Comparison of ENCODE assay signal across 1 cellular context in the genomic region with DNA sequence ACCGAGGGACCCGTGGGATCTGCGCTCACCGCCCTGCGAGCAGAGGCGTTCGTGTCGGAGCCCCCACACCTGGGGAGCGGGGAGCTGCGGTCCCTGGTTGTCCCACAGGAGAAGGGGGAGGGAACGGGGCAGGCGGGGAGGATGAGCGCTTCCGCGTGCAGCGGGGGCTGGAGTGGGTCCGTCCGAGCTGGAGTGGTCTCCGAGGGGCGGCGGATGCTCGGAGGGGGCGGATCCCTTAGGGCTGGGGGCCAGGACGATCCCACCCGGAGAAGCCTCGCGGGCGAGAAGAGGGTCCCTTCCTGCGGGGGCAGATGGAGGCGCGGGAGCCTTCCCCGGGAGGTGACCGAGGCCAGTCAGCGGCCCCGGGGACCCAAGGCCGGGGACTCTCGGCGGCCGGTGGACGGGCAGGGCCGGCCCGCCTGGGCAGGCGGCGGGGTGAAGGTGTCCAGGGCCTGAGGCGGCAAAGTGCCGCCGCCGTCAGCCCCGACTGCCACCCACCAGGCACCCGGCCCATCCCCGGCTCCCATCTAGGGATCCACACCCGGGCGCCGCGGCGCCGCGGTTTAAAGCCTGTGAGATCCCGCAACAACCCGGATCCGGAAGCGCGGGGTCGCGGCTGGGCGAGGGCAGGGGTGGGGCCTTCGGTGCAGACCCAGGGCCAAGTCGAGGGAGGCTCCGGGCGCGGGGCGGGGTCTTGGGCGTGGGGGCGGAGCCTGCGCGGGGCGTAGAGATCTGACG.
A peak's percentile ranks its signal among the peaks of the same experiment; 100 is the strongest.
TF ChIP-seq lines count a peak whose summit lies in the region.

No MANE protein-coding gene starts in this region.

TF ChIP-seq in K562, 482 proteins besides CTCF, POLR2A, EP300 and RAD21 (continued from another document and continues in another):
- TF ChIP-seq, protein P1, sequence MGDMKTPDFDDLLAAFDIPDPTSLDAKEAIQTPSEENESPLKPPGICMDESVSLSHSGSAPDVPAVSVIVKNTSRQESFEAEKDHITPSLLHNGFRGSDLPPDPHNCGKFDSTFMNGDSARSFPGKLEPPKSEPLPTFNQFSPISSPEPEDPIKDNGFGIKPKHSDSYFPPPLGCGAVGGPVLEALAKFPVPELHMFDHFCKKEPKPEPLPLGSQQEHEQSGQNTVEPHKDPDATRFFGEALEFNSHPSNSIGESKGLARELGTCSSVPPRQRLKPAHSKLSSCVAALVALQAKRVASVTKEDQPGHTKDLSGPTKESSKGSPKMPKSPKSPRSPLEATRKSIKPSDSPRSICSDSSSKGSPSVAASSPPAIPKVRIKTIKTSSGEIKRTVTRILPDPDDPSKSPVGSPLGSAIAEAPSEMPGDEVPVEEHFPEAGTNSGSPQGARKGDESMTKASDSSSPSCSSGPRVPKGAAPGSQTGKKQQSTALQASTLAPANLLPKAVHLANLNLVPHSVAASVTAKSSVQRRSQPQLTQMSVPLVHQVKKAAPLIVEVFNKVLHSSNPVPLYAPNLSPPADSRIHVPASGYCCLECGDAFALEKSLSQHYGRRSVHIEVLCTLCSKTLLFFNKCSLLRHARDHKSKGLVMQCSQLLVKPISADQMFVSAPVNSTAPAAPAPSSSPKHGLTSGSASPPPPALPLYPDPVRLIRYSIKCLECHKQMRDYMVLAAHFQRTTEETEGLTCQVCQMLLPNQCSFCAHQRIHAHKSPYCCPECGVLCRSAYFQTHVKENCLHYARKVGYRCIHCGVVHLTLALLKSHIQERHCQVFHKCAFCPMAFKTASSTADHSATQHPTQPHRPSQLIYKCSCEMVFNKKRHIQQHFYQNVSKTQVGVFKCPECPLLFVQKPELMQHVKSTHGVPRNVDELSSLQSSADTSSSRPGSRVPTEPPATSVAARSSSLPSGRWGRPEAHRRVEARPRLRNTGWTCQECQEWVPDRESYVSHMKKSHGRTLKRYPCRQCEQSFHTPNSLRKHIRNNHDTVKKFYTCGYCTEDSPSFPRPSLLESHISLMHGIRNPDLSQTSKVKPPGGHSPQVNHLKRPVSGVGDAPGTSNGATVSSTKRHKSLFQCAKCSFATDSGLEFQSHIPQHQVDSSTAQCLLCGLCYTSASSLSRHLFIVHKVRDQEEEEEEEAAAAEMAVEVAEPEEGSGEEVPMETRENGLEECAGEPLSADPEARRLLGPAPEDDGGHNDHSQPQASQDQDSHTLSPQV (IDR thresholded peaks at IDR 0.05), result no peak
- TF ChIP-seq NCOA6 (IDR thresholded peaks at IDR 0.05) (no peak), ZNF41 (CRISPR knock-in tag; conservative IDR thresholded peaks at IDR 0.05) (no peak), HMGN3 (IDR thresholded peaks at IDR 0.05; ENCODE audit: borderline replicate concordance, extremely low read depth, insufficient read length, low read depth, low read length) (peak; percentile 60), MED1 (CRISPR knock-in tag; IDR thresholded peaks at IDR 0.05; ENCODE audit: borderline replicate concordance) (no peak), KDM2B (CRISPR knock-in tag; IDR thresholded peaks at IDR 0.05) (peak; percentile 76; the same call in 1 of the 2 replicates), KHSRP (IDR thresholded peaks at IDR 0.05) (no peak), NFATC3 (IDR thresholded peaks at IDR 0.05) (no peak), SAP30 (IDR thresholded peaks at IDR 0.05; ENCODE audit: borderline replicate concordance, insufficient read depth, low read depth, low read length, poor library complexity, severe bottlenecking) (peak; percentile 89), NCOA2 (IDR thresholded peaks at IDR 0.05; ENCODE audit: partially characterized antibody in 2 of 2) (no peak), POU5F1 (IDR thresholded peaks at IDR 0.05; ENCODE audit: borderline replicate concordance, low read depth, low read length, partially characterized antibody) (no peak), POLR2AphosphoS5 (IDR thresholded peaks at IDR 0.05; ENCODE audit: control insufficient read depth, insufficient read depth, low read depth, low read length) (peak; percentile 69; the same call in 1 of the 2 replicates), TBP (optimal IDR thresholded peaks at IDR 0.05; ENCODE audit: low read depth, low read length) (peak; percentile 54), TARDBP (IDR thresholded peaks at IDR 0.05) (no peak), FOXA3 (CRISPR knock-in tag; conservative IDR thresholded peaks at IDR 0.05 in 1 of 2, IDR thresholded peaks at IDR 0.05 in 1 of 2) (no peak), U2AF2 (optimal IDR thresholded peaks at IDR 0.05; ENCODE audit: low read depth, low read length) (no peak), STAT5B (CRISPR knock-in tag; IDR thresholded peaks at IDR 0.05) (no peak), MCM5 (IDR thresholded peaks at IDR 0.05; ENCODE audit: low read depth) (no peak), SUPT5H (IDR thresholded peaks at IDR 0.05) (peak; percentile 71), SREBF1 (IDR thresholded peaks at IDR 0.05; ENCODE audit: borderline replicate concordance, low read depth, low read length) (no peak), ZFP1 (CRISPR knock-in tag; IDR thresholded peaks at IDR 0.05) (no peak), KDM4B (IDR thresholded peaks at IDR 0.05; ENCODE audit: borderline replicate concordance in 2 of 2, low read depth in 1 of 2) (peak in 1 of 2 experiments; percentile 93; a peak in 1 of 4 replicates), NR2C2 (CRISPR knock-in tag; IDR thresholded peaks at IDR 0.05) (peak; percentile 95), NR2C2 (tag; IDR thresholded peaks at IDR 0.05) (peak; percentile 99), RB1 (IDR thresholded peaks at IDR 0.05; ENCODE audit: low read depth) (peak; percentile 51; the same call in 1 of the 2 replicates), PML (IDR thresholded peaks at IDR 0.05; ENCODE audit: low read length) (no peak; the same call in 1 of the 2 replicates), ZNF212 (CRISPR knock-in tag; IDR thresholded peaks at IDR 0.05) (no peak), ZNF165 (CRISPR knock-in tag; IDR thresholded peaks at IDR 0.05; ENCODE audit: borderline replicate concordance) (no peak)
- TF ChIP-seq, protein P2, sequence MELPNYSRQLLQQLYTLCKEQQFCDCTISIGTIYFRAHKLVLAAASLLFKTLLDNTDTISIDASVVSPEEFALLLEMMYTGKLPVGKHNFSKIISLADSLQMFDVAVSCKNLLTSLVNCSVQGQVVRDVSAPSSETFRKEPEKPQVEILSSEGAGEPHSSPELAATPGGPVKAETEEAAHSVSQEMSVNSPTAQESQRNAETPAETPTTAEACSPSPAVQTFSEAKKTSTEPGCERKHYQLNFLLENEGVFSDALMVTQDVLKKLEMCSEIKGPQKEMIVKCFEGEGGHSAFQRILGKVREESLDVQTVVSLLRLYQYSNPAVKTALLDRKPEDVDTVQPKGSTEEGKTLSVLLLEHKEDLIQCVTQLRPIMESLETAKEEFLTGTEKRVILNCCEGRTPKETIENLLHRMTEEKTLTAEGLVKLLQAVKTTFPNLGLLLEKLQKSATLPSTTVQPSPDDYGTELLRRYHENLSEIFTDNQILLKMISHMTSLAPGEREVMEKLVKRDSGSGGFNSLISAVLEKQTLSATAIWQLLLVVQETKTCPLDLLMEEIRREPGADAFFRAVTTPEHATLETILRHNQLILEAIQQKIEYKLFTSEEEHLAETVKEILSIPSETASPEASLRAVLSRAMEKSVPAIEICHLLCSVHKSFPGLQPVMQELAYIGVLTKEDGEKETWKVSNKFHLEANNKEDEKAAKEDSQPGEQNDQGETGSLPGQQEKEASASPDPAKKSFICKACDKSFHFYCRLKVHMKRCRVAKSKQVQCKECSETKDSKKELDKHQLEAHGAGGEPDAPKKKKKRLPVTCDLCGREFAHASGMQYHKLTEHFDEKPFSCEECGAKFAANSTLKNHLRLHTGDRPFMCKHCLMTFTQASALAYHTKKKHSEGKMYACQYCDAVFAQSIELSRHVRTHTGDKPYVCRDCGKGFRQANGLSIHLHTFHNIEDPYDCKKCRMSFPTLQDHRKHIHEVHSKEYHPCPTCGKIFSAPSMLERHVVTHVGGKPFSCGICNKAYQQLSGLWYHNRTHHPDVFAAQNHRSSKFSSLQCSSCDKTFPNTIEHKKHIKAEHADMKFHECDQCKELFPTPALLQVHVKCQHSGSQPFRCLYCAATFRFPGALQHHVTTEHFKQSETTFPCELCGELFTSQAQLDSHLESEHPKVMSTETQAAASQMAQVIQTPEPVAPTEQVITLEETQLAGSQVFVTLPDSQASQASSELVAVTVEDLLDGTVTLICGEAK (IDR thresholded peaks at IDR 0.05), result peak; percentile 96
- TF ChIP-seq, protein P2 (CRISPR knock-in tag; IDR thresholded peaks at IDR 0.05), result no peak
- TF ChIP-seq, protein P3, sequence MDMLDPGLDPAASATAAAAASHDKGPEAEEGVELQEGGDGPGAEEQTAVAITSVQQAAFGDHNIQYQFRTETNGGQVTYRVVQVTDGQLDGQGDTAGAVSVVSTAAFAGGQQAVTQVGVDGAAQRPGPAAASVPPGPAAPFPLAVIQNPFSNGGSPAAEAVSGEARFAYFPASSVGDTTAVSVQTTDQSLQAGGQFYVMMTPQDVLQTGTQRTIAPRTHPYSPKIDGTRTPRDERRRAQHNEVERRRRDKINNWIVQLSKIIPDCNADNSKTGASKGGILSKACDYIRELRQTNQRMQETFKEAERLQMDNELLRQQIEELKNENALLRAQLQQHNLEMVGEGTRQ (CRISPR knock-in tag; IDR thresholded peaks at IDR 0.05), result no peak
- TF ChIP-seq, protein P4, sequence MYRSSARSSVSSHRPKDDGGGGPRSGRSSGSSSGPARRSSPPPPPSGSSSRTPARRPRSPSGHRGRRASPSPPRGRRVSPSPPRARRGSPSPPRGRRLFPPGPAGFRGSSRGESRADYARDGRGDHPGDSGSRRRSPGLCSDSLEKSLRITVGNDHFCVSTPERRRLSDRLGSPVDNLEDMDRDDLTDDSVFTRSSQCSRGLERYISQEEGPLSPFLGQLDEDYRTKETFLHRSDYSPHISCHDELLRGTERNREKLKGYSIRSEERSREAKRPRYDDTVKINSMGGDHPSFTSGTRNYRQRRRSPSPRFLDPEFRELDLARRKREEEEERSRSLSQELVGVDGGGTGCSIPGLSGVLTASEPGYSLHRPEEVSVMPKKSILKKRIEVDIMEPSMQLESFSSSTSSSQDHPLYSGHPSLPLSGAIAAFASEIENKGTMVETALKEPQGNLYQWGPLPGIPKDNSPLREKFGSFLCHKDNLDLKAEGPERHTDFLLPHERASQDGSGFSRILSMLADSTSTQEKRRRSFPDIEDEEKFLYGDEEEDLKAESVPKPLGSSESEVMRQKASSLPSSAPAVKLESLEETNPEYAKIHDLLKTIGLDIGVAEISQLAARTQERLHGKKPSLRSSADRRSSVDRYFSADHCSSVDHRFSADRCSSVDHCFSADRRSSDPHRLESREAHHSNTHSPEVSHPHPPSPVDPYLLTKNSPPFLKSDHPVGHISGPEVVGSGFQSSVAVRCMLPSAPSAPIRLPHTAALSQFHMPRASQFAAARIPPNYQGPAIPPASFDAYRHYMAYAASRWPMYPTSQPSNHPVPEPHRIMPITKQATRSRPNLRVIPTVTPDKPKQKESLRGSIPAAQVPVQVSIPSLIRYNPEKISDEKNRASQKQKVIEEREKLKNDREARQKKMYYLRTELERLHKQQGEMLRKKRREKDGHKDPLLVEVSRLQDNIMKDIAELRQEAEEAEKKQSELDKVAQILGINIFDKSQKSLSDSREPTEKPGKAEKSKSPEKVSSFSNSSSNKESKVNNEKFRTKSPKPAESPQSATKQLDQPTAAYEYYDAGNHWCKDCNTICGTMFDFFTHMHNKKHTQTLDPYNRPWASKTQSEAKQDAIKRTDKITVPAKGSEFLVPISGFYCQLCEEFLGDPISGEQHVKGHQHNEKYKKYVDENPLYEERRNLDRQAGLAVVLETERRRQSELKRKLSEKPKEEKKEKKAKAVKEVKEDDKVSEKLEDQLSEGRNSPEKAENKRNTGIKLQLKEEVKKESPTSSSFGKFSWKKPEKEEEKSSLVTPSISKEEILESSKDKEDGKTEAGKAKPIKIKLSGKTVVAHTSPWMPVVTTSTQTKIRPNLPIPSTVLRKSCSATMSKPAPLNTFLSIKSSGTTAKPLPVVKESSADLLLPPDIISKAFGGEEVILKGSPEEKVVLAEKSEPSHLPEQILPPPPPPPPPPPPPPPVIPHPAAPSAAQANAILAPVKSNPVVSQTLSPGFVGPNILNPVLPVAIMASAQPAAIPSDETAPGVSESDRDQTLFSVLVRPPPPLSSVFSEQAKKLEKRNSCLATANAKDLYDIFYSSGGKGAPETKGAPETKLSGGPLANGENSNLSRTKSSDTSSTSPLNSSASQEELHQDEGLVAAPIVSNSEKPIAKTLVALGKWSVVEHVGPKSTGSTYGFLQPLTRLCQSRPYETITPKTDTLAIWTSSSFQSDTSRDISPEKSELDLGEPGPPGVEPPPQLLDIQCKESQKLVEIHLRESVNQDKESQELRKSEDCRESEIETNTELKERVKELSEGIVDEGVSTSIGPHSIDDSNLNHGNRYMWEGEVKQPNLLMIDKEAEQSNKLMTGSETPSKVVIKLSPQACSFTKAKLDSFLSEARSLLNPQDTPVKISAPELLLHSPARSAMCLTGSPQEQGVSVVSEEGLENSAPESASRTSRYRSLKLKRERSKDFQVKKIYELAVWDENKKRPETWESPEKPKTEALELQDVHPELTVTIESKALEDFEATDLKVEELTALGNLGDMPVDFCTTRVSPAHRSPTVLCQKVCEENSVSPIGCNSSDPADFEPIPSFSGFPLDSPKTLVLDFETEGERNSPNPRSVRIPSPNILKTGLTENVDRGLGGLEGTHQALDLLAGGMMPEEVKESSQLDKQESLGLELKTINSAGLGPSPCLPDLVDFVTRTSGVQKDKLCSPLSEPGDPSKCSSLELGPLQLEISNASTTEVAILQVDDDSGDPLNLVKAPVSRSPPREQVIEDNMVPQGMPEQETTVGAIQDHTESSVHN (IDR thresholded peaks at IDR 0.05; ENCODE audit: borderline replicate concordance in 1 of 2, low read depth in 1 of 2), result no peak
